Comparison of ENCODE assay signal across 1 cellular context in genomic region chr12:108313609-108314331, GRCh38.
TF ChIP-seq lines count a peak whose summit lies in the region.

No MANE protein-coding gene starts in this region.

TF ChIP-seq in K562, 482 proteins besides CTCF, POLR2A, EP300 and RAD21 (continued from another document and continues in another):
- no peak for TF ChIP-seq RBM17 (IDR thresholded peaks at IDR 0.05; ENCODE audit: borderline replicate concordance, low read depth, low read length)
- no peak for TF ChIP-seq CBFB (CRISPR knock-in tag; IDR thresholded peaks at IDR 0.05)
- TF ChIP-seq, protein P1, sequence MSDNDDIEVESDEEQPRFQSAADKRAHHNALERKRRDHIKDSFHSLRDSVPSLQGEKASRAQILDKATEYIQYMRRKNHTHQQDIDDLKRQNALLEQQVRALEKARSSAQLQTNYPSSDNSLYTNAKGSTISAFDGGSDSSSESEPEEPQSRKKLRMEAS (CRISPR knock-in tag; IDR thresholded peaks at IDR 0.05) = no peak
- TF ChIP-seq, protein P2, sequence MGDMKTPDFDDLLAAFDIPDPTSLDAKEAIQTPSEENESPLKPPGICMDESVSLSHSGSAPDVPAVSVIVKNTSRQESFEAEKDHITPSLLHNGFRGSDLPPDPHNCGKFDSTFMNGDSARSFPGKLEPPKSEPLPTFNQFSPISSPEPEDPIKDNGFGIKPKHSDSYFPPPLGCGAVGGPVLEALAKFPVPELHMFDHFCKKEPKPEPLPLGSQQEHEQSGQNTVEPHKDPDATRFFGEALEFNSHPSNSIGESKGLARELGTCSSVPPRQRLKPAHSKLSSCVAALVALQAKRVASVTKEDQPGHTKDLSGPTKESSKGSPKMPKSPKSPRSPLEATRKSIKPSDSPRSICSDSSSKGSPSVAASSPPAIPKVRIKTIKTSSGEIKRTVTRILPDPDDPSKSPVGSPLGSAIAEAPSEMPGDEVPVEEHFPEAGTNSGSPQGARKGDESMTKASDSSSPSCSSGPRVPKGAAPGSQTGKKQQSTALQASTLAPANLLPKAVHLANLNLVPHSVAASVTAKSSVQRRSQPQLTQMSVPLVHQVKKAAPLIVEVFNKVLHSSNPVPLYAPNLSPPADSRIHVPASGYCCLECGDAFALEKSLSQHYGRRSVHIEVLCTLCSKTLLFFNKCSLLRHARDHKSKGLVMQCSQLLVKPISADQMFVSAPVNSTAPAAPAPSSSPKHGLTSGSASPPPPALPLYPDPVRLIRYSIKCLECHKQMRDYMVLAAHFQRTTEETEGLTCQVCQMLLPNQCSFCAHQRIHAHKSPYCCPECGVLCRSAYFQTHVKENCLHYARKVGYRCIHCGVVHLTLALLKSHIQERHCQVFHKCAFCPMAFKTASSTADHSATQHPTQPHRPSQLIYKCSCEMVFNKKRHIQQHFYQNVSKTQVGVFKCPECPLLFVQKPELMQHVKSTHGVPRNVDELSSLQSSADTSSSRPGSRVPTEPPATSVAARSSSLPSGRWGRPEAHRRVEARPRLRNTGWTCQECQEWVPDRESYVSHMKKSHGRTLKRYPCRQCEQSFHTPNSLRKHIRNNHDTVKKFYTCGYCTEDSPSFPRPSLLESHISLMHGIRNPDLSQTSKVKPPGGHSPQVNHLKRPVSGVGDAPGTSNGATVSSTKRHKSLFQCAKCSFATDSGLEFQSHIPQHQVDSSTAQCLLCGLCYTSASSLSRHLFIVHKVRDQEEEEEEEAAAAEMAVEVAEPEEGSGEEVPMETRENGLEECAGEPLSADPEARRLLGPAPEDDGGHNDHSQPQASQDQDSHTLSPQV (IDR thresholded peaks at IDR 0.05) = peak; percentile 62; the same call in 1 of the 2 replicates
- TF ChIP-seq C11orf30 (IDR thresholded peaks at IDR 0.05; ENCODE audit: low read depth) = 0 out of 2 replicates have a peak, but pooled peaks have one; percentile 26
- TF ChIP-seq ZFP1 (CRISPR knock-in tag; IDR thresholded peaks at IDR 0.05) = no peak
- TF ChIP-seq TBL1XR1 (IDR thresholded peaks at IDR 0.05; ENCODE audit: low read length in 2 of 2) = no peak
- TF ChIP-seq USF1 (CRISPR knock-in tag; IDR thresholded peaks at IDR 0.05) = no peak
- no peak for TF ChIP-seq TBP (optimal IDR thresholded peaks at IDR 0.05; ENCODE audit: low read depth, low read length)
- no peak for TF ChIP-seq NR4A1 (CRISPR knock-in tag; IDR thresholded peaks at IDR 0.05)
- no peak for TF ChIP-seq NR4A1 (tag; IDR thresholded peaks at IDR 0.05)
- peak; percentile 29; the same call in 1 of the 2 replicates for TF ChIP-seq ATF7 (IDR thresholded peaks at IDR 0.05)
- no peak for TF ChIP-seq SIN3B (IDR thresholded peaks at IDR 0.05; ENCODE audit: low read depth)
- TF ChIP-seq ZNF512 (tag; IDR thresholded peaks at IDR 0.05) = no peak
- TF ChIP-seq ETV5 (CRISPR knock-in tag; IDR thresholded peaks at IDR 0.05; ENCODE audit: low read depth) = 0 out of 2 replicates have a peak, but pooled peaks have one; percentile 13
- peak; percentile 63 for TF ChIP-seq HDAC2 (IDR thresholded peaks at IDR 0.05)
- peak; percentile 55 for TF ChIP-seq MAFG (tag; conservative IDR thresholded peaks at IDR 0.05)
- no peak for TF ChIP-seq CBX1 (IDR thresholded peaks at IDR 0.05; ENCODE audit: low read depth)
- TF ChIP-seq, protein P3, sequence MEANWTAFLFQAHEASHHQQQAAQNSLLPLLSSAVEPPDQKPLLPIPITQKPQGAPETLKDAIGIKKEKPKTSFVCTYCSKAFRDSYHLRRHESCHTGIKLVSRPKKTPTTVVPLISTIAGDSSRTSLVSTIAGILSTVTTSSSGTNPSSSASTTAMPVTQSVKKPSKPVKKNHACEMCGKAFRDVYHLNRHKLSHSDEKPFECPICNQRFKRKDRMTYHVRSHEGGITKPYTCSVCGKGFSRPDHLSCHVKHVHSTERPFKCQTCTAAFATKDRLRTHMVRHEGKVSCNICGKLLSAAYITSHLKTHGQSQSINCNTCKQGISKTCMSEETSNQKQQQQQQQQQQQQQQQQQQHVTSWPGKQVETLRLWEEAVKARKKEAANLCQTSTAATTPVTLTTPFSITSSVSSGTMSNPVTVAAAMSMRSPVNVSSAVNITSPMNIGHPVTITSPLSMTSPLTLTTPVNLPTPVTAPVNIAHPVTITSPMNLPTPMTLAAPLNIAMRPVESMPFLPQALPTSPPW (CRISPR knock-in tag; IDR thresholded peaks at IDR 0.05) = peak; percentile 44; the same call in 1 of the 2 replicates
- no peak for TF ChIP-seq EWSR1 (IDR thresholded peaks at IDR 0.05; ENCODE audit: borderline replicate concordance, low read depth, partially characterized antibody)
- TF ChIP-seq ZC3H8 (IDR thresholded peaks at IDR 0.05) = no peak
- 0 out of 2 replicates have a peak, but pooled peaks have one; percentile 47 for TF ChIP-seq HDGF (IDR thresholded peaks at IDR 0.05)
- peak; percentile 76 for TF ChIP-seq GABPA (tag; conservative IDR thresholded peaks at IDR 0.05; ENCODE audit: low read depth)
- TF ChIP-seq, protein P4, sequence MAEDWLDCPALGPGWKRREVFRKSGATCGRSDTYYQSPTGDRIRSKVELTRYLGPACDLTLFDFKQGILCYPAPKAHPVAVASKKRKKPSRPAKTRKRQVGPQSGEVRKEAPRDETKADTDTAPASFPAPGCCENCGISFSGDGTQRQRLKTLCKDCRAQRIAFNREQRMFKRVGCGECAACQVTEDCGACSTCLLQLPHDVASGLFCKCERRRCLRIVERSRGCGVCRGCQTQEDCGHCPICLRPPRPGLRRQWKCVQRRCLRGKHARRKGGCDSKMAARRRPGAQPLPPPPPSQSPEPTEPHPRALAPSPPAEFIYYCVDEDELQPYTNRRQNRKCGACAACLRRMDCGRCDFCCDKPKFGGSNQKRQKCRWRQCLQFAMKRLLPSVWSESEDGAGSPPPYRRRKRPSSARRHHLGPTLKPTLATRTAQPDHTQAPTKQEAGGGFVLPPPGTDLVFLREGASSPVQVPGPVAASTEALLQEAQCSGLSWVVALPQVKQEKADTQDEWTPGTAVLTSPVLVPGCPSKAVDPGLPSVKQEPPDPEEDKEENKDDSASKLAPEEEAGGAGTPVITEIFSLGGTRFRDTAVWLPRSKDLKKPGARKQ (CRISPR knock-in tag; IDR thresholded peaks at IDR 0.05) = no peak
- TF ChIP-seq ZNF121 (CRISPR knock-in tag; conservative IDR thresholded peaks at IDR 0.05) = no peak
- no peak for TF ChIP-seq BRD9 (IDR thresholded peaks at IDR 0.05; ENCODE audit: low read depth, partially characterized antibody)
- no peak for TF ChIP-seq PHB (CRISPR knock-in tag; IDR thresholded peaks at IDR 0.05)
- TF ChIP-seq POLR2AphosphoS2 (IDR thresholded peaks at IDR 0.05; ENCODE audit: low read length) = no peak
- TF ChIP-seq ZNF324 (CRISPR knock-in tag; IDR thresholded peaks at IDR 0.05) = no peak
- TF ChIP-seq BRD4 (IDR thresholded peaks at IDR 0.05) = peak; percentile 53; the same call in 1 of the 2 replicates
- TF ChIP-seq CHD2 (IDR thresholded peaks at IDR 0.05; ENCODE audit: low read depth, low read length) = no peak
- 0 out of 2 replicates have a peak, but pooled peaks have one; percentile 13 for TF ChIP-seq L3MBTL2 (IDR thresholded peaks at IDR 0.05)
- peak; percentile 73; the same call in 1 of the 2 replicates for TF ChIP-seq RNF2 (IDR thresholded peaks at IDR 0.05)
- TF ChIP-seq ZBTB12 (CRISPR knock-in tag; IDR thresholded peaks at IDR 0.05) = no peak
- peak in 1 of 3 experiments; percentile 65; a peak in 2 of 6 replicates for TF ChIP-seq ZBTB11 (CRISPR knock-in tag; IDR thresholded peaks at IDR 0.05)
- no peak for TF ChIP-seq ZBTB5 (IDR thresholded peaks at IDR 0.05)
- TF ChIP-seq CREM (IDR thresholded peaks at IDR 0.05; ENCODE audit: low read depth) = peak; percentile 65; the same call in 1 of the 2 replicates
- TF ChIP-seq ETV6 (IDR thresholded peaks at IDR 0.05; ENCODE audit: borderline replicate concordance in 1 of 2, low read depth in 2 of 2, low read length in 1 of 2) = peak in 1 of 2 experiments; percentile 73; a peak in 3 of 4 replicates
- TF ChIP-seq ETV6 (CRISPR knock-in tag; IDR thresholded peaks at IDR 0.05; ENCODE audit: borderline replicate concordance) = no peak
- TF ChIP-seq MAFK (IDR thresholded peaks at IDR 0.05; ENCODE audit: low read length) = peak; percentile 43; the same call in 1 of the 2 replicates
- TF ChIP-seq NCOR1 (IDR thresholded peaks at IDR 0.05) = no peak
- TF ChIP-seq, protein P5, sequence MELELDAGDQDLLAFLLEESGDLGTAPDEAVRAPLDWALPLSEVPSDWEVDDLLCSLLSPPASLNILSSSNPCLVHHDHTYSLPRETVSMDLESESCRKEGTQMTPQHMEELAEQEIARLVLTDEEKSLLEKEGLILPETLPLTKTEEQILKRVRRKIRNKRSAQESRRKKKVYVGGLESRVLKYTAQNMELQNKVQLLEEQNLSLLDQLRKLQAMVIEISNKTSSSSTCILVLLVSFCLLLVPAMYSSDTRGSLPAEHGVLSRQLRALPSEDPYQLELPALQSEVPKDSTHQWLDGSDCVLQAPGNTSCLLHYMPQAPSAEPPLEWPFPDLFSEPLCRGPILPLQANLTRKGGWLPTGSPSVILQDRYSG (tag; conservative IDR thresholded peaks at IDR 0.05; ENCODE audit: low read depth) = 0 out of 2 replicates have a peak, but pooled peaks have one; percentile 39
- no peak for TF ChIP-seq NR3C1 (CRISPR knock-in tag; IDR thresholded peaks at IDR 0.05)
- TF ChIP-seq RFX7 (CRISPR knock-in tag; IDR thresholded peaks at IDR 0.05) = no peak
- TF ChIP-seq MBD2 (IDR thresholded peaks at IDR 0.05; ENCODE audit: borderline replicate concordance, low read depth) = no peak
